Comparison of ENCODE assay signal across 1 cellular context in genomic region chr5:171450423-171451246, GRCh38.
TF ChIP-seq lines count a peak whose summit lies in the region.

No MANE protein-coding gene starts in this region.

TF ChIP-seq in H1, 55 proteins besides CTCF, POLR2A, EP300 and RAD21 (continued from another document):
- TF ChIP-seq EGR1 (IDR thresholded peaks at IDR 0.05; ENCODE audit: borderline replicate concordance, low read depth, low read length) (no peak), KDM4A (IDR thresholded peaks at IDR 0.05; ENCODE audit: low read depth, low read length, severe bottlenecking) (peak; percentile 48), HDAC6 (IDR thresholded peaks at IDR 0.05; ENCODE audit: low read depth, low read length) (no peak), HDAC2 (IDR thresholded peaks at IDR 0.05; ENCODE audit: borderline replicate concordance in 1 of 2, low read depth in 2 of 2, low read length in 2 of 2) (peak in 1 of 2 experiments; percentile 74; a peak in 1 of 4 replicates), GTF2F1 (IDR thresholded peaks at IDR 0.05; ENCODE audit: borderline replicate concordance, low read depth, low read length) (no peak), SIN3A (conservative IDR thresholded peaks at IDR 0.05 in 1 of 2, IDR thresholded peaks at IDR 0.05 in 1 of 2; ENCODE audit: low read depth in 1 of 2, low read length in 2 of 2) (no peak), RNF2 (IDR thresholded peaks at IDR 0.05; ENCODE audit: borderline replicate concordance, low read depth, low read length, missing control alignments, poor library complexity, severe bottlenecking) (no peak), BCL11A (IDR thresholded peaks at IDR 0.05; ENCODE audit: low read depth in 2 of 2, low read length in 2 of 2) (no peak), CHD2 (IDR thresholded peaks at IDR 0.05; ENCODE audit: low read length) (no peak), ASH2L (IDR thresholded peaks at IDR 0.05; ENCODE audit: low read length) (peak; percentile 38)
